In genomic region chr9:69190086-69190865, GRCh38 we compare ENCODE assay signal across 1 cellular context.
TF ChIP-seq lines count a peak whose summit lies in the region.

No MANE protein-coding gene starts in this region.

TF ChIP-seq in HepG2, 621 proteins besides CTCF, POLR2A, EP300 and RAD21 (continued from another document and continues in another):
- TF ChIP-seq, protein P1, sequence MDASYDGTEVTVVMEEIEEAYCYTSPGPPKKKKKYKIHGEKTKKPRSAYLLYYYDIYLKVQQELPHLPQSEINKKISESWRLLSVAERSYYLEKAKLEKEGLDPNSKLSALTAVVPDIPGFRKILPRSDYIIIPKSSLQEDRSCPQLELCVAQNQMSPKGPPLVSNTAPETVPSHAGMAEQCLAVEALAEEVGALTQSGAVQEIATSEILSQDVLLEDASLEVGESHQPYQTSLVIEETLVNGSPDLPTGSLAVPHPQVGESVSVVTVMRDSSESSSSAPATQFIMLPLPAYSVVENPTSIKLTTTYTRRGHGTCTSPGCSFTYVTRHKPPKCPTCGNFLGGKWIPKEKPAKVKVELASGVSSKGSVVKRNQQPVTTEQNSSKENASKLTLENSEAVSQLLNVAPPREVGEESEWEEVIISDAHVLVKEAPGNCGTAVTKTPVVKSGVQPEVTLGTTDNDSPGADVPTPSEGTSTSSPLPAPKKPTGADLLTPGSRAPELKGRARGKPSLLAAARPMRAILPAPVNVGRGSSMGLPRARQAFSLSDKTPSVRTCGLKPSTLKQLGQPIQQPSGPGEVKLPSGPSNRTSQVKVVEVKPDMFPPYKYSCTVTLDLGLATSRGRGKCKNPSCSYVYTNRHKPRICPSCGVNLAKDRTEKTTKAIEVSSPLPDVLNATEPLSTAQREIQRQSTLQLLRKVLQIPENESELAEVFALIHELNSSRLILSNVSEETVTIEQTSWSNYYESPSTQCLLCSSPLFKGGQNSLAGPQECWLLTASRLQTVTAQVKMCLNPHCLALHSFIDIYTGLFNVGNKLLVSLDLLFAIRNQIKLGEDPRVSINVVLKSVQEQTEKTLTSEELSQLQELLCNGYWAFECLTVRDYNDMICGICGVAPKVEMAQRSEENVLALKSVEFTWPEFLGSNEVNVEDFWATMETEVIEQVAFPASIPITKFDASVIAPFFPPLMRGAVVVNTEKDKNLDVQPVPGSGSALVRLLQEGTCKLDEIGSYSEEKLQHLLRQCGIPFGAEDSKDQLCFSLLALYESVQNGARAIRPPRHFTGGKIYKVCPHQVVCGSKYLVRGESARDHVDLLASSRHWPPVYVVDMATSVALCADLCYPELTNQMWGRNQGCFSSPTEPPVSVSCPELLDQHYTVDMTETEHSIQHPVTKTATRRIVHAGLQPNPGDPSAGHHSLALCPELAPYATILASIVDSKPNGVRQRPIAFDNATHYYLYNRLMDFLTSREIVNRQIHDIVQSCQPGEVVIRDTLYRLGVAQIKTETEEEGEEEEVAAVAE (CRISPR knock-in tag; IDR thresholded peaks at IDR 0.05; ENCODE audit: borderline replicate concordance), result no peak
- TF ChIP-seq MAZ (IDR thresholded peaks at IDR 0.05; ENCODE audit: borderline replicate concordance, low read depth, low read length), result no peak
- no peak for TF ChIP-seq MAZ (CRISPR knock-in tag; IDR thresholded peaks at IDR 0.05; ENCODE audit: low read depth)
- TF ChIP-seq ZNF331 (CRISPR knock-in tag; IDR thresholded peaks at IDR 0.05), result peak; percentile 85
- TF ChIP-seq PLRG1 (conservative IDR thresholded peaks at IDR 0.05), result no peak
- no peak for TF ChIP-seq ZNF597 (CRISPR knock-in tag; IDR thresholded peaks at IDR 0.05)
- TF ChIP-seq, protein P2, sequence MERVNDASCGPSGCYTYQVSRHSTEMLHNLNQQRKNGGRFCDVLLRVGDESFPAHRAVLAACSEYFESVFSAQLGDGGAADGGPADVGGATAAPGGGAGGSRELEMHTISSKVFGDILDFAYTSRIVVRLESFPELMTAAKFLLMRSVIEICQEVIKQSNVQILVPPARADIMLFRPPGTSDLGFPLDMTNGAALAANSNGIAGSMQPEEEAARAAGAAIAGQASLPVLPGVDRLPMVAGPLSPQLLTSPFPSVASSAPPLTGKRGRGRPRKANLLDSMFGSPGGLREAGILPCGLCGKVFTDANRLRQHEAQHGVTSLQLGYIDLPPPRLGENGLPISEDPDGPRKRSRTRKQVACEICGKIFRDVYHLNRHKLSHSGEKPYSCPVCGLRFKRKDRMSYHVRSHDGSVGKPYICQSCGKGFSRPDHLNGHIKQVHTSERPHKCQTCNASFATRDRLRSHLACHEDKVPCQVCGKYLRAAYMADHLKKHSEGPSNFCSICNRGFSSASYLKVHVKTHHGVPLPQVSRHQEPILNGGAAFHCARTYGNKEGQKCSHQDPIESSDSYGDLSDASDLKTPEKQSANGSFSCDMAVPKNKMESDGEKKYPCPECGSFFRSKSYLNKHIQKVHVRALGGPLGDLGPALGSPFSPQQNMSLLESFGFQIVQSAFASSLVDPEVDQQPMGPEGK (CRISPR knock-in tag; IDR thresholded peaks at IDR 0.05), result no peak; the same call in 1 of the 2 replicates
- no peak for TF ChIP-seq ZNF616 (CRISPR knock-in tag; IDR thresholded peaks at IDR 0.05; ENCODE audit: low read depth)
- TF ChIP-seq, protein P3, sequence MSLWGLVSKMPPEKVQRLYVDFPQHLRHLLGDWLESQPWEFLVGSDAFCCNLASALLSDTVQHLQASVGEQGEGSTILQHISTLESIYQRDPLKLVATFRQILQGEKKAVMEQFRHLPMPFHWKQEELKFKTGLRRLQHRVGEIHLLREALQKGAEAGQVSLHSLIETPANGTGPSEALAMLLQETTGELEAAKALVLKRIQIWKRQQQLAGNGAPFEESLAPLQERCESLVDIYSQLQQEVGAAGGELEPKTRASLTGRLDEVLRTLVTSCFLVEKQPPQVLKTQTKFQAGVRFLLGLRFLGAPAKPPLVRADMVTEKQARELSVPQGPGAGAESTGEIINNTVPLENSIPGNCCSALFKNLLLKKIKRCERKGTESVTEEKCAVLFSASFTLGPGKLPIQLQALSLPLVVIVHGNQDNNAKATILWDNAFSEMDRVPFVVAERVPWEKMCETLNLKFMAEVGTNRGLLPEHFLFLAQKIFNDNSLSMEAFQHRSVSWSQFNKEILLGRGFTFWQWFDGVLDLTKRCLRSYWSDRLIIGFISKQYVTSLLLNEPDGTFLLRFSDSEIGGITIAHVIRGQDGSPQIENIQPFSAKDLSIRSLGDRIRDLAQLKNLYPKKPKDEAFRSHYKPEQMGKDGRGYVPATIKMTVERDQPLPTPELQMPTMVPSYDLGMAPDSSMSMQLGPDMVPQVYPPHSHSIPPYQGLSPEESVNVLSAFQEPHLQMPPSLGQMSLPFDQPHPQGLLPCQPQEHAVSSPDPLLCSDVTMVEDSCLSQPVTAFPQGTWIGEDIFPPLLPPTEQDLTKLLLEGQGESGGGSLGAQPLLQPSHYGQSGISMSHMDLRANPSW (CRISPR knock-in tag; IDR thresholded peaks at IDR 0.05; ENCODE audit: borderline replicate concordance), result no peak
- TF ChIP-seq, protein P4, sequence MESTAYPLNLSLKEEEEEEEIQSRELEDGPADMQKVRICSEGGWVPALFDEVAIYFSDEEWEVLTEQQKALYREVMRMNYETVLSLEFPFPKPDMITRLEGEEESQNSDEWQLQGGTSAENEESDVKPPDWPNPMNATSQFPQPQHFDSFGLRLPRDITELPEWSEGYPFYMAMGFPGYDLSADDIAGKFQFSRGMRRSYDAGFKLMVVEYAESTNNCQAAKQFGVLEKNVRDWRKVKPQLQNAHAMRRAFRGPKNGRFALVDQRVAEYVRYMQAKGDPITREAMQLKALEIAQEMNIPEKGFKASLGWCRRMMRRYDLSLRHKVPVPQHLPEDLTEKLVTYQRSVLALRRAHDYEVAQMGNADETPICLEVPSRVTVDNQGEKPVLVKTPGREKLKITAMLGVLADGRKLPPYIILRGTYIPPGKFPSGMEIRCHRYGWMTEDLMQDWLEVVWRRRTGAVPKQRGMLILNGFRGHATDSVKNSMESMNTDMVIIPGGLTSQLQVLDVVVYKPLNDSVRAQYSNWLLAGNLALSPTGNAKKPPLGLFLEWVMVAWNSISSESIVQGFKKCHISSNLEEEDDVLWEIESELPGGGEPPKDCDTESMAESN (CRISPR knock-in tag; conservative IDR thresholded peaks at IDR 0.05), result no peak
- no peak for TF ChIP-seq KMT2A (CRISPR knock-in tag; IDR thresholded peaks at IDR 0.05)
- TF ChIP-seq PRDM4 (CRISPR knock-in tag; IDR thresholded peaks at IDR 0.05; ENCODE audit: borderline replicate concordance), result no peak
- no peak for TF ChIP-seq KLF13 (CRISPR knock-in tag; IDR thresholded peaks at IDR 0.05)
- no peak for TF ChIP-seq ZNF281 (CRISPR knock-in tag; IDR thresholded peaks at IDR 0.05; ENCODE audit: borderline replicate concordance)
- no peak for TF ChIP-seq ZNF749 (CRISPR knock-in tag; IDR thresholded peaks at IDR 0.05; ENCODE audit: borderline replicate concordance)
- TF ChIP-seq ZNF644 (CRISPR knock-in tag; IDR thresholded peaks at IDR 0.05; ENCODE audit: low read depth), result no peak; the same call in none of the 2 replicates
- no peak for TF ChIP-seq TRIM22 (IDR thresholded peaks at IDR 0.05)
- TF ChIP-seq CHCHD3 (CRISPR knock-in tag; IDR thresholded peaks at IDR 0.05), result no peak
- TF ChIP-seq FOXA1 (IDR thresholded peaks at IDR 0.05), result no peak
- TF ChIP-seq FOXA1 (CRISPR knock-in tag; IDR thresholded peaks at IDR 0.05), result peak; percentile 74
- no peak for TF ChIP-seq THYN1 (CRISPR knock-in tag; IDR thresholded peaks at IDR 0.05; ENCODE audit: borderline replicate concordance, low read depth)
- TF ChIP-seq SSRP1 (CRISPR knock-in tag; IDR thresholded peaks at IDR 0.05), result no peak
- no peak for TF ChIP-seq ZNF607 (CRISPR knock-in tag; IDR thresholded peaks at IDR 0.05; ENCODE audit: borderline replicate concordance)
- TF ChIP-seq ZSCAN31 (CRISPR knock-in tag; IDR thresholded peaks at IDR 0.05; ENCODE audit: low read depth), result no peak
- TF ChIP-seq, protein P5, sequence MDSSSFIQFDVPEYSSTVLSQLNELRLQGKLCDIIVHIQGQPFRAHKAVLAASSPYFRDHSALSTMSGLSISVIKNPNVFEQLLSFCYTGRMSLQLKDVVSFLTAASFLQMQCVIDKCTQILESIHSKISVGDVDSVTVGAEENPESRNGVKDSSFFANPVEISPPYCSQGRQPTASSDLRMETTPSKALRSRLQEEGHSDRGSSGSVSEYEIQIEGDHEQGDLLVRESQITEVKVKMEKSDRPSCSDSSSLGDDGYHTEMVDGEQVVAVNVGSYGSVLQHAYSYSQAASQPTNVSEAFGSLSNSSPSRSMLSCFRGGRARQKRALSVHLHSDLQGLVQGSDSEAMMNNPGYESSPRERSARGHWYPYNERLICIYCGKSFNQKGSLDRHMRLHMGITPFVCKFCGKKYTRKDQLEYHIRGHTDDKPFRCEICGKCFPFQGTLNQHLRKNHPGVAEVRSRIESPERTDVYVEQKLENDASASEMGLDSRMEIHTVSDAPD (CRISPR knock-in tag; IDR thresholded peaks at IDR 0.05), result peak; percentile 85
- TF ChIP-seq ETS1 (CRISPR knock-in tag; IDR thresholded peaks at IDR 0.05), result no peak
- no peak for TF ChIP-seq BCLAF1 (IDR thresholded peaks at IDR 0.05)
- no peak for TF ChIP-seq RELA (CRISPR knock-in tag; IDR thresholded peaks at IDR 0.05)
